In genomic region chr3:23442598-23443383, GRCh38 we compare ENCODE assay signal across 9 cellular contexts.
DNase-seq lines count a peak whose midpoint lies in the region; ATAC-seq and TF ChIP-seq lines count a peak whose summit lies in the region.
"Had no signal": no experiment of that assay in that cellular context is flagged by ENCODE, and none has a peak within 500 bp of the region (broad histone marks: within the 10 kb centered on the region; RNA-seq: fewer than 3 reads in every experiment).

No MANE protein-coding gene starts in this region.

- TF ChIP-seq CTCF in GM13976 (IDR thresholded peaks at IDR 0.05; ENCODE audit: borderline replicate concordance, control extremely low read depth, extremely low read depth, insufficient read depth, missing control alignments) (no peak), osteoblast (IDR thresholded peaks at IDR 0.05; ENCODE audit: extremely low read depth, low read depth, low read length) (no peak)

- no peak for ATAC-seq in HG02840 (IDR thresholded peaks at IDR 0.05; ENCODE audit: low FRiP score, unreplicated experiment)
- ATAC-seq in HG02938 (IDR thresholded peaks at IDR 0.05; ENCODE audit: unreplicated experiment), result no peak

- DNase-seq in GM13976 (ENCODE audit: low spot score) (peak; percentile 32), HCEC 1CT (peak; percentile 41), NOMO-1 treated with DMSO at 0.1 percent for 48 hours (lab: John Stamatoyannopoulos, UW; ENCODE audit: unreplicated experiment) (peak; percentile 68), glomerular visceral epithelial cell (ENCODE audit: extremely low spot score) (peak; percentile 81), OCI-M2 (lab: John Stamatoyannopoulos, UW; ENCODE audit: unreplicated experiment) (no peak), osteoblast (ENCODE audit: insufficient read length, low spot score, missing footprints) (no peak)
- DNase-seq: activated CD4-positive, alpha-beta T cell treated with anti-CD3 and anti-CD28 coated beads, Interleukin-2, amount 50 U/mL, for 48 hours had no signal

- no peaks in the 10 kb centered on the region for H3K36me3 ChIP-seq in osteoblast (ENCODE audit: insufficient read depth, low read length)

- H3K27ac ChIP-seq in osteoblast (ENCODE audit: low read depth, low read length), result no peak overlapping the region

- no peaks in the 10 kb centered on the region for H3K4me1 ChIP-seq in osteoblast (ENCODE audit: insufficient read depth, low read length)

- no peaks in the 10 kb centered on the region for H3K9me3 ChIP-seq in osteoblast (ENCODE audit: low read depth, low read length)

- no peak overlapping the region for H3K4me3 ChIP-seq in osteoblast (ENCODE audit: insufficient read depth, low read length)

- H4K20me1 ChIP-seq in osteoblast (ENCODE audit: insufficient read depth, low read length), result peaks cover 24% of the 10 kb centered on the region

- H3K4me2 ChIP-seq in osteoblast (ENCODE audit: insufficient read depth, low read length), result no peak overlapping the region

- H2AFZ ChIP-seq in osteoblast (ENCODE audit: low read length), result no peak overlapping the region

- H3K27me3 ChIP-seq in osteoblast (ENCODE audit: insufficient read depth, low read length), result no peaks in the 10 kb centered on the region

- in situ Hi-C loops in GM13976 (cut with MboI; ENCODE audit: low sequenced_read_pairs, unreplicated experiment), result no loop called here

- H3K79me2 ChIP-seq in osteoblast (ENCODE audit: insufficient read depth, low read length), result peaks cover 13% of the 10 kb centered on the region

Comparison
In these comparisons a context has a peak if more than half of its experiments do, and no peak if none do; other contexts are left out.
1. DNase-seq: peak in GM13976 (single experiment), HCEC 1CT (single experiment), NOMO-1 treated with DMSO at 0.1 percent for 48 hours (single experiment) and glomerular visceral epithelial cell (single experiment); none in OCI-M2 (single experiment) and osteoblast (single experiment).